8 cellular contexts compared by ENCODE assay signal in genomic region chr1:84298336-84298687, GRCh38. TPM values are rescaled to one million over a fixed set of nuclear protein-coding genes. Genes with fewer than 3 reads are reported as not detected.
DNase-seq lines count a peak whose midpoint lies in the region; ATAC-seq and TF ChIP-seq lines count a peak whose summit lies in the region.

No MANE protein-coding gene starts in this region.

- H3K36me3 Mint-ChIP-seq in chondrocyte (ENCODE audit: low read depth), result peaks cover 9% of the 10 kb centered on the region

- H3K36me3 ChIP-seq in H7 (replicated peaks; ENCODE audit: control insufficient read depth, insufficient read depth, low read length), result no peaks in the 10 kb centered on the region
- no peaks in the 10 kb centered on the region for H3K36me3 ChIP-seq in kidney epithelial cell (ENCODE audit: control insufficient read depth, insufficient read depth, low read length)

- no peaks in the 10 kb centered on the region for H3K27me3 Mint-ChIP-seq in chondrocyte (ENCODE audit: low read depth)

- TF ChIP-seq CTCF in chondrocyte (IDR thresholded peaks at IDR 0.05), result no peak
- TF ChIP-seq CTCF in kidney epithelial cell (IDR thresholded peaks at IDR 0.05; ENCODE audit: insufficient read depth, low read length, poor library complexity, severe bottlenecking), result no peak

- H3K27ac Mint-ChIP-seq in chondrocyte (ENCODE audit: unreplicated experiment), result peak overlapping the region; percentile 53

- H3K4me3 Mint-ChIP-seq in chondrocyte (ENCODE audit: unreplicated experiment), result peak overlapping the region; percentile 86

- peak overlapping the region; percentile 93 for H3K4me3 ChIP-seq in H7 (ENCODE audit: insufficient read depth, low read depth, low read length)
- H3K4me3 ChIP-seq in kidney epithelial cell (ENCODE audit: low read depth, low read length), result peak overlapping the region; percentile 68

- peak; percentile 81 for ATAC-seq in activated CD4-positive, CD25-positive, alpha-beta regulatory T cell treated with anti-CD3 and anti-CD28 coated beads, Interleukin-2, amount 50 U/mL, for 24 hours

- H3K27me3 ChIP-seq in H7 (ENCODE audit: control insufficient read depth, insufficient read depth, low read length) (no peaks in the 10 kb centered on the region; the same call in 1 of the 2 replicates), kidney epithelial cell (ENCODE audit: control insufficient read depth, insufficient read depth, low read length) (no peaks in the 10 kb centered on the region)

- peaks cover 19% of the 10 kb centered on the region for H3K9me3 Mint-ChIP-seq in chondrocyte (ENCODE audit: low read depth)

- H3K4me1 Mint-ChIP-seq in chondrocyte (ENCODE audit: low read depth), result peaks cover 45% of the 10 kb centered on the region

- peak; percentile 32 to 65 for DNase-seq in NCI-H2081 (lab: John Stamatoyannopoulos, UW)
- no peak for DNase-seq in NCI-H2081 treated with DMSO at 0.1 percent for 48 hours (lab: John Stamatoyannopoulos, UW)
- DNase-seq in H7, result peak; percentile 84
- DNase-seq in LHCN-M2 (ENCODE audit: low read depth), result peak; percentile 47
- peak; percentile 79 for DNase-seq in chondrocyte (ENCODE audit: low spot score)
- no peak for DNase-seq in kidney epithelial cell (ENCODE audit: low read depth)
- peak; percentile 45 to 66 for DNase-seq in stimulated activated CD4-positive, alpha-beta T cell treated with anti-CD3 and anti-CD28 coated beads, Interleukin-2, amount 100 ng/mL, for 24 hours

RNA-seq across cellular contexts. Expression of gene SAMD13, which starts 3.2 kb away (rescaled TPM):
- total RNA-seq in H7 (2014; rRNA removed; shearing (Covaris generic)), result 2.1 and 3.1 TPM in 2 replicates
- total RNA-seq in LHCN-M2 (2014; rRNA removed) (0.58 and 0.98 TPM in 2 replicates), chondrocyte (0.65 to 1.4 TPM (median 0.92 TPM) in 3 replicates), kidney epithelial cell (1.2 and 1.9 TPM in 2 replicates)
- polyA plus RNA-seq in LHCN-M2 (2012), result 0.21 TPM

Comparison
In these comparisons a context has a peak if more than half of its experiments do, and no peak if none do; other contexts are left out.
1. DNase-seq: peak in NCI-H2081 (2 of 2), H7 (single experiment), LHCN-M2 (single experiment), chondrocyte (single experiment) and stimulated activated CD4-positive, alpha-beta T cell treated with anti-CD3 and anti-CD28 coated beads, Interleukin-2, amount 100 ng/mL, for 24 hours (2 of 2); none in NCI-H2081 treated with DMSO at 0.1 percent for 48 hours (single experiment) and kidney epithelial cell (single experiment).